Comparison of ENCODE assay signal across 27 cellular contexts in genomic region chr6:134523051-134523450, GRCh38.
"Had no signal": no experiment of that assay in that cellular context is flagged by ENCODE, and none has a peak within 500 bp of the region (broad histone marks: within the 10 kb centered on the region; RNA-seq: fewer than 3 reads in every experiment).

No MANE protein-coding gene starts in this region.

- H3K27me3 Mint-ChIP-seq: activated CD4-positive, alpha-beta memory T cell treated with anti-CD3 and anti-CD28 coated beads for 36 hours; activated CD4-positive, alpha-beta T cell treated with anti-CD3 and anti-CD28 coated beads, Interleukin-2, amount 10 ng/mL, durations not matched to agents 7 days and 5 days; activated naive CD8-positive, alpha-beta T cell; central memory CD8-positive, alpha-beta T cell had no signal

- DNase-seq: activated CD4-positive, alpha-beta memory T cell treated with anti-CD3 and anti-CD28 coated beads for 36 hours; activated CD4-positive, alpha-beta T cell treated with anti-CD3 and anti-CD28 coated beads, Interleukin-2, amount 10 ng/mL, durations not matched to agents 7 days and 5 days; activated CD4-positive, CD25-positive, alpha-beta regulatory T cell treated with anti-CD3 and anti-CD28 coated beads, Interleukin-2, amount 50 U/mL, for 72 hours; activated CD8-positive, alpha-beta memory T cell treated with anti-CD3 and anti-CD28 coated beads, Interleukin-2, amount 50 U/mL, for 4 hours; activated effector memory CD4-positive, alpha-beta T cell treated with anti-CD3 and anti-CD28 coated beads, Interleukin-2, amount 50 U/mL, for 16 hours; activated naive CD4-positive, alpha-beta T cell treated with anti-CD3 and anti-CD28 coated beads for 36 hours; activated T-cell treated with anti-CD3 and anti-CD28 coated beads, Interleukin-2, amount 50 U/mL, for 1 hour; amygdala; MG63; MV-4-11; NCI-H1105; NCI-H1436; NCI-H1694 treated with DMSO at 0.1 percent for 48 hours; NCI-H2029 treated with DMSO at 0.1 percent for 48 hours; NCI-H510A treated with DMSO at 0.1 percent for 48 hours; Peyer's patch; SHP77; SW 1271; T-helper 9 cell had no signal

- H3K27ac ChIP-seq: Peyer's patch, SJSA1 had no signal

- H3K9me3 ChIP-seq: MG63, Peyer's patch, SJSA1 had no signal

- H3K4me3 Mint-ChIP-seq: activated CD4-positive, alpha-beta memory T cell treated with anti-CD3 and anti-CD28 coated beads for 36 hours; activated CD4-positive, alpha-beta T cell treated with anti-CD3 and anti-CD28 coated beads, Interleukin-2, amount 10 ng/mL, durations not matched to agents 7 days and 5 days; activated naive CD4-positive, alpha-beta T cell treated with anti-CD3 and anti-CD28 coated beads for 36 hours; activated naive CD8-positive, alpha-beta T cell; brain; central memory CD8-positive, alpha-beta T cell; T-helper 1 cell treated with Interleukin-12 subunit alpha and Interleukin-12 subunit beta and Interleukin-4 antibody, amounts not matched to agents 30 μg/mL and 1 μg/mL, for 36 hours; WTC11 had no signal

- H3K36me3 ChIP-seq: MG63, Peyer's patch, SJSA1 had no signal

- H3K36me3 Mint-ChIP-seq: activated CD4-positive, alpha-beta memory T cell treated with anti-CD3 and anti-CD28 coated beads for 36 hours; brain; WTC11 had no signal

- H3K27me3 ChIP-seq: MG63, Peyer's patch, SJSA1 had no signal

- ATAC-seq: SK-N-SH treated with all-trans-retinoic acid at 6 μM for 48 hours, WTC11 had no signal

- H3K4me3 ChIP-seq: MG63, Peyer's patch, SJSA1 had no signal

- FAIRE-seq: astrocyte had no signal

- H3K27ac Mint-ChIP-seq: activated CD4-positive, alpha-beta memory T cell treated with anti-CD3 and anti-CD28 coated beads for 36 hours; activated CD4-positive, alpha-beta T cell treated with anti-CD3 and anti-CD28 coated beads, Interleukin-2, amount 10 ng/mL, durations not matched to agents 7 days and 5 days; activated naive CD4-positive, alpha-beta T cell treated with anti-CD3 and anti-CD28 coated beads for 36 hours; activated naive CD8-positive, alpha-beta T cell; T-helper 1 cell treated with Interleukin-12 subunit alpha and Interleukin-12 subunit beta and Interleukin-4 antibody, amounts not matched to agents 30 μg/mL and 1 μg/mL, for 36 hours; WTC11 had no signal

- H3K9me3 Mint-ChIP-seq: activated CD4-positive, alpha-beta memory T cell treated with anti-CD3 and anti-CD28 coated beads for 36 hours; activated CD4-positive, alpha-beta T cell treated with anti-CD3 and anti-CD28 coated beads, Interleukin-2, amount 10 ng/mL, durations not matched to agents 7 days and 5 days; activated naive CD4-positive, alpha-beta T cell treated with anti-CD3 and anti-CD28 coated beads for 36 hours; brain; central memory CD8-positive, alpha-beta T cell; T-helper 1 cell treated with Interleukin-12 subunit alpha and Interleukin-12 subunit beta and Interleukin-4 antibody, amounts not matched to agents 30 μg/mL and 1 μg/mL, for 36 hours; WTC11 had no signal
